In the genomic region with DNA sequence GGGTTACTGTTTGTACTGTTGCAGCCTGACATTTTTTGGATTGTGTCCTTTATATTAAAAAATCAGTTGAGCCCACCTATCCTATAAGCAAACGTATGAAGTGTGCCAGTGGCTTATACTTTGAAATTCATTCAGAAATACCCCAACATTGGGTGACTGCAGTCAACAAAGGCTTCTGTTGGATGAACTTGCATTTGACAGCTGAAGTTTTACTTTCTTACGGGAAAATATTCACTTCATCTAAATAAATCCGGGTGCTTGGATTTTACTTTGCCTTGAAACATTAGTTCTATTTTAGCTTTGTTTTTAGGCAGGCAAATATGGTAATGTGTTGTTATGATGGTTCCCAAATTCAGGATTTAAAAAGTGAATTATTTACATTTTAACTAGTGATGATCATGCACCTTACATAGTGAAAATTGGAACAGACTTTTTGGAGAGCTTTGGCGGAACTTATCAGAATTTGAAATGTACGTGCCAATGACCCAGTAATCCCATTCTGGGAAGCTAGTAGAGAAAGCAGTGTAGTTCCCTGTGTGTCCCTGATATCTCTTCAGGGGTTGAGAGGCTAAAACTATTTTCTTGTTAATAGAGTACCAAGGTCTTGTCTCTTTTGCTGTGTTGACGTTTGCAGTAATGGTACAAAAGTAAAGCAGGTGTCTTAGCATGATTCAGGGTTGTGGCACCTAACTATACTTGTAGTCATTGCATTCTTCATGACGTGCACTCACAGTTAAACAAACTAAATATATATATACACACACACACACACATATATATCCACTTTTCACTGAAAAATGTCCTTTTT, we compare ENCODE assay signal across 11 cellular contexts. TPM values are rescaled to one million over a fixed set of nuclear protein-coding genes. Genes with fewer than 3 reads are reported as not detected.
DNase-seq lines count a peak whose midpoint lies in the region; ATAC-seq lines count a peak whose summit lies in the region.
"Had no signal": no experiment of that assay in that cellular context is flagged by ENCODE, and none has a peak within 500 bp of the region (broad histone marks: within the 10 kb centered on the region; RNA-seq: fewer than 3 reads in every experiment).

No MANE protein-coding gene starts in this region.

- no peak overlapping the region for H3K27ac Mint-ChIP-seq in T-helper 2 cell treated with Interferon-gamma antibody and Interleukin-4, amounts not matched to agents 5 μg/mL and 100 μg/mL, for 36 hours
- H3K27ac Mint-ChIP-seq in activated T-helper 1 cell treated with anti-CD3 and anti-CD28 coated beads, Interleukin-12 subunit alpha, Interleukin-12 subunit beta, Interleukin-2, Interleukin-4 antibody, amounts not matched to agents 30 ng/mL and 10 ng/mL and 1 ng/mL, durations not matched to agents 14 hours and 24 hours and 36 hours, result no peak overlapping the region
- H3K27ac Mint-ChIP-seq: activated CD4-positive, alpha-beta memory T cell treated with anti-CD3 and anti-CD28 coated beads, Interleukin-2, amount 10 ng/mL, durations not matched to agents 7 days and 5 days had no signal

- H3K4me3 Mint-ChIP-seq in T-helper 2 cell treated with Interferon-gamma antibody and Interleukin-4, amounts not matched to agents 5 μg/mL and 100 μg/mL, for 36 hours, result peak overlapping the region; percentile 93
- H3K4me3 Mint-ChIP-seq in activated T-helper 1 cell treated with anti-CD3 and anti-CD28 coated beads, Interleukin-12 subunit alpha, Interleukin-12 subunit beta, Interleukin-2, Interleukin-4 antibody, amounts not matched to agents 30 ng/mL and 10 ng/mL and 1 ng/mL, durations not matched to agents 14 hours and 24 hours and 36 hours, result peak overlapping the region; percentile 95

- no peaks in the 10 kb centered on the region for H3K36me3 ChIP-seq in stomach smooth muscle (ENCODE audit: control insufficient read depth in 2 of 2, insufficient read depth in 2 of 2, low read length in 2 of 2)

- H3K4me1 Mint-ChIP-seq in T-helper 2 cell treated with Interferon-gamma antibody and Interleukin-4, amounts not matched to agents 5 μg/mL and 100 μg/mL, for 36 hours (ENCODE audit: low read depth), result peaks cover 25% of the 10 kb centered on the region
- peaks cover 30% of the 10 kb centered on the region for H3K4me1 Mint-ChIP-seq in activated T-helper 1 cell treated with anti-CD3 and anti-CD28 coated beads, Interleukin-12 subunit alpha, Interleukin-12 subunit beta, Interleukin-2, Interleukin-4 antibody, amounts not matched to agents 30 ng/mL and 10 ng/mL and 1 ng/mL, durations not matched to agents 14 hours and 24 hours and 36 hours (ENCODE audit: low read depth)

- no peak for ATAC-seq in HG02884 (IDR thresholded peaks at IDR 0.05; ENCODE audit: unreplicated experiment)

- intact Hi-C loops in activated T-helper 1 cell treated with anti-CD3 and anti-CD28 coated beads, Interleukin-12 subunit alpha, Interleukin-12 subunit beta, Interleukin-2, Interleukin-4 antibody, amounts not matched to agents 30 ng/mL and 10 ng/mL and 1 ng/mL, durations not matched to agents 14 hours and 24 hours and 36 hours (cut with micrococcal nuclease), result loop anchor here (10.0 kb wide), 1 partner anchor 119 kb away; the partner anchor contains the start of gene ABL1

- H3K36me3 Mint-ChIP-seq in T-helper 2 cell treated with Interferon-gamma antibody and Interleukin-4, amounts not matched to agents 5 μg/mL and 100 μg/mL, for 36 hours (ENCODE audit: low read depth), result peaks cover under 1% of the 10 kb centered on the region
- H3K36me3 Mint-ChIP-seq in activated T-helper 1 cell treated with anti-CD3 and anti-CD28 coated beads, Interleukin-12 subunit alpha, Interleukin-12 subunit beta, Interleukin-2, Interleukin-4 antibody, amounts not matched to agents 30 ng/mL and 10 ng/mL and 1 ng/mL, durations not matched to agents 14 hours and 24 hours and 36 hours (ENCODE audit: low read depth), result peaks cover 3% of the 10 kb centered on the region

- no peaks in the 10 kb centered on the region for H3K27me3 Mint-ChIP-seq in T-helper 2 cell treated with Interferon-gamma antibody and Interleukin-4, amounts not matched to agents 5 μg/mL and 100 μg/mL, for 36 hours (ENCODE audit: low read depth)
- H3K27me3 Mint-ChIP-seq in activated T-helper 1 cell treated with anti-CD3 and anti-CD28 coated beads, Interleukin-12 subunit alpha, Interleukin-12 subunit beta, Interleukin-2, Interleukin-4 antibody, amounts not matched to agents 30 ng/mL and 10 ng/mL and 1 ng/mL, durations not matched to agents 14 hours and 24 hours and 36 hours (ENCODE audit: insufficient read depth), result no peaks in the 10 kb centered on the region
- H3K27me3 Mint-ChIP-seq: activated CD4-positive, alpha-beta memory T cell treated with anti-CD3 and anti-CD28 coated beads, Interleukin-2, amount 10 ng/mL, durations not matched to agents 7 days and 5 days had no signal

- DNase-seq in T-helper 2 cell treated with Interferon-gamma antibody and Interleukin-4, amounts not matched to agents 5 μg/mL and 100 μg/mL, for 36 hours (ENCODE audit: low spot score), result no peak
- DNase-seq in T-helper 2 cell (no peak), GOT3 (lab: John Stamatoyannopoulos, UW) (no peak), GM19238 (ENCODE audit: insufficient read length, low spot score) (no peak)
- no peak for DNase-seq in activated T-helper 1 cell treated with anti-CD3 and anti-CD28 coated beads, Interleukin-12 subunit alpha, Interleukin-12 subunit beta, Interleukin-2, Interleukin-4 antibody, amounts not matched to agents 30 ng/mL and 10 ng/mL and 1 ng/mL, durations not matched to agents 14 hours and 24 hours and 36 hours (ENCODE audit: low spot score)
- DNase-seq: ACHN; activated CD4-positive, alpha-beta memory T cell treated with anti-CD3 and anti-CD28 coated beads, Interleukin-2, amount 10 ng/mL, durations not matched to agents 7 days and 5 days had no signal

- no peaks in the 10 kb centered on the region for H3K9me3 Mint-ChIP-seq in T-helper 2 cell treated with Interferon-gamma antibody and Interleukin-4, amounts not matched to agents 5 μg/mL and 100 μg/mL, for 36 hours
- no peaks in the 10 kb centered on the region for H3K9me3 Mint-ChIP-seq in activated T-helper 1 cell treated with anti-CD3 and anti-CD28 coated beads, Interleukin-12 subunit alpha, Interleukin-12 subunit beta, Interleukin-2, Interleukin-4 antibody, amounts not matched to agents 30 ng/mL and 10 ng/mL and 1 ng/mL, durations not matched to agents 14 hours and 24 hours and 36 hours
- H3K9me3 Mint-ChIP-seq: activated CD4-positive, alpha-beta memory T cell treated with anti-CD3 and anti-CD28 coated beads, Interleukin-2, amount 10 ng/mL, durations not matched to agents 7 days and 5 days had no signal

- peaks cover 13% of the 10 kb centered on the region for H3K4me1 ChIP-seq in stomach smooth muscle (ENCODE audit: control insufficient read depth, insufficient read depth, low read length)

- H3K4me3 ChIP-seq in iPS-18c (ENCODE audit: insufficient read depth, low read depth, low read length), result peak overlapping the region; percentile 89
- peak overlapping the region; percentile 78 to 81 for H3K4me3 ChIP-seq in stomach smooth muscle (ENCODE audit: low read length in 2 of 2)

- no peak overlapping the region for H3K27ac ChIP-seq in stomach smooth muscle (ENCODE audit: low read length)

- no peaks in the 10 kb centered on the region for H3K9me3 ChIP-seq in iPS-18c (ENCODE audit: control insufficient read depth, insufficient read depth, low read length)
- H3K9me3 ChIP-seq in stomach smooth muscle (ENCODE audit: control insufficient read depth in 2 of 2, low read length in 2 of 2), result no peaks in the 10 kb centered on the region

- H3K27me3 ChIP-seq in stomach smooth muscle (ENCODE audit: control insufficient read depth in 1 of 2, insufficient read depth in 2 of 2, low read length in 2 of 2), result no peaks in the 10 kb centered on the region

- peak overlapping the region in 1 of 2 donors; percentile 34 for H3K9ac ChIP-seq in stomach smooth muscle (ENCODE audit: low read length in 2 of 2)

RNA-seq across cellular contexts. Expression of gene EXOSC2, which starts 21.9 kb away (rescaled TPM):
- 107 TPM in 2 replicates for total RNA-seq in activated T-helper 1 cell treated with anti-CD3 and anti-CD28 coated beads, Interleukin-12 subunit alpha, Interleukin-12 subunit beta, Interleukin-2, Interleukin-4 antibody, amounts not matched to agents 30 ng/mL and 10 ng/mL and 1 ng/mL, durations not matched to agents 14 hours and 24 hours and 36 hours

RNA-seq across cellular contexts. Expression of gene PRDM12, which starts 51.1 kb away (rescaled TPM):
- total RNA-seq in activated T-helper 1 cell treated with anti-CD3 and anti-CD28 coated beads, Interleukin-12 subunit alpha, Interleukin-12 subunit beta, Interleukin-2, Interleukin-4 antibody, amounts not matched to agents 30 ng/mL and 10 ng/mL and 1 ng/mL, durations not matched to agents 14 hours and 24 hours and 36 hours, result 0.31 and 0.32 TPM in 2 replicates
- total RNA-seq: activated CD4-positive, alpha-beta memory T cell treated with anti-CD3 and anti-CD28 coated beads, Interleukin-2, amount 10 ng/mL, durations not matched to agents 7 days and 5 days; posterior vena cava had no signal
